6 cellular contexts compared by ENCODE assay signal in genomic region chr17:53996896-53997295, GRCh38.
"Had no signal": no experiment of that assay in that cellular context is flagged by ENCODE, and none has a peak within 500 bp of the region (broad histone marks: within the 10 kb centered on the region; RNA-seq: fewer than 3 reads in every experiment).

No MANE protein-coding gene starts in this region.

- H3K4me1 Mint-ChIP-seq: GM23338, H9 had no signal

- H3K4me2 ChIP-seq: GM23338 had no signal

- DNase-seq: H9, HCEC 1CT, IMR-90, KG1 had no signal

- ATAC-seq: GM23338, K562 had no signal

- H2AFZ ChIP-seq: GM23338 had no signal

- H3K27ac Mint-ChIP-seq: GM23338, H9 had no signal

- H3K4me3 Mint-ChIP-seq: GM23338, H9 had no signal

- H3K9me3 Mint-ChIP-seq: GM23338, H9 had no signal

- H3K4me3 ChIP-seq: GM23338, K562 had no signal
